Comparison of ENCODE assay signal across 9 cellular contexts in genomic region chr2:218980800-218981389, GRCh38. TPM values are rescaled to one million over a fixed set of nuclear protein-coding genes. Genes with fewer than 3 reads are reported as not detected.
DNase-seq lines count a peak whose midpoint lies in the region; ATAC-seq and TF ChIP-seq lines count a peak whose summit lies in the region.
"Had no signal": no experiment of that assay in that cellular context is flagged by ENCODE, and none has a peak within 500 bp of the region (broad histone marks: within the 10 kb centered on the region; RNA-seq: fewer than 3 reads in every experiment).

No MANE protein-coding gene starts in this region.

- H3K4me1 ChIP-seq in A673 (ENCODE audit: insufficient read depth, low read length, poor library complexity, severe bottlenecking): peaks cover 12% of the 10 kb centered on the region

- H3K4me1 Mint-ChIP-seq in T-cell: peaks cover 30 to 40% (median 35%) of the 10 kb centered on the region in 3 donors
- H3K4me1 Mint-ChIP-seq in immature natural killer cell: peaks cover 7 to 20% of the 10 kb centered on the region in 2 donors

- CTCF ChIA-PET in A673 (lab: Charles Lee): interaction anchor here (0.6 to 1.5 kb wide), 5 partner anchors 14 to 123 kb away, joined by 3 to 19 read pairs (median 8); partner anchors contain the start of gene CRYBA2
- CTCF ChIA-PET in T-cell (lab: Charles Lee): interaction anchor here (0.9 to 1.4 kb wide), 10 partner anchors 8 to 254 kb away, joined by 3 to 12 read pairs (median 4); no protein-coding TSS in a partner anchor

- peak overlapping the region in 1 of 2 donors; percentile 32 for H3K27ac Mint-ChIP-seq in T-cell
- no peak overlapping the region for H3K27ac Mint-ChIP-seq in immature natural killer cell

- ATAC-seq in T-cell (replicated peaks in 1 of 4): no peak

- H3K27me3 Mint-ChIP-seq in T-cell: peaks cover 66 to 78% of the 10 kb centered on the region in 2 donors
- H3K27me3 Mint-ChIP-seq in immature natural killer cell (ENCODE audit: low read depth in 3 of 3): peaks cover 18 to 42% (median 36%) of the 10 kb centered on the region in 3 donors

- intact Hi-C loops in A673 (cut with micrococcal nuclease; ENCODE audit: unreplicated experiment): loop anchor here (5.0 kb wide), 2 partner anchors 129 to 176 kb away; no protein-coding TSS in a partner anchor

- no peak overlapping the region for H3K4me3 ChIP-seq in A673 (ENCODE audit: low read depth, low read length, poor library complexity, severe bottlenecking)

- no peaks in the 10 kb centered on the region for H3K36me3 ChIP-seq in A673 (ENCODE audit: insufficient read depth, low read length, poor library complexity, severe bottlenecking)

- no peak for DNase-seq in A673 (ENCODE audit: low spot score)
- DNase-seq in DMS79 (lab: John Stamatoyannopoulos, UW): peak; percentile 57
- peak in 1 of 34 experiments; percentile 20 for DNase-seq in T-cell
- no peak for DNase-seq in immature natural killer cell
- no peak for DNase-seq in activated effector memory CD4-positive, alpha-beta T cell treated with anti-CD3 and anti-CD28 coated beads, Interleukin-2, amount 50 U/mL, for 16 hours
- no peak for DNase-seq in NCI-H526 treated with DMSO at 0.1 percent for 48 hours (lab: John Stamatoyannopoulos, UW)
- DNase-seq in NOMO-1 (lab: John Stamatoyannopoulos, UW; ENCODE audit: unreplicated experiment in 2 of 2): no peak
- no peak for DNase-seq in KG1 (lab: John Stamatoyannopoulos, UW)

- no peak for TF ChIP-seq CTCF in A673 (conservative IDR thresholded peaks at IDR 0.05; ENCODE audit: low read depth, low read length)

- H3K27me3 ChIP-seq in A673 (replicated peaks; ENCODE audit: insufficient read depth, low read depth, low read length, poor library complexity): peaks cover 38% of the 10 kb centered on the region

- POLR2A ChIA-PET in A673 (lab: Charles Lee; ENCODE audit: low non-redundant PET): no interaction called here
- POLR2A ChIA-PET in T-cell (lab: Charles Lee): interaction anchor here in 1 of 2 donors (1.3 kb wide), 1 partner anchor 31 kb away, joined by 7 read pairs; no protein-coding TSS in a partner anchor

- H3K9me3 ChIP-seq in A673 (ENCODE audit: low read depth, low read length, poor library complexity, severe bottlenecking): no peaks in the 10 kb centered on the region

- peak overlapping the region; percentile 75 to 83 (median 77) for H3K4me3 Mint-ChIP-seq in T-cell
- peak overlapping the region; percentile 35 to 74 (median 68) for H3K4me3 Mint-ChIP-seq in immature natural killer cell

- no peaks in the 10 kb centered on the region for H3K36me3 Mint-ChIP-seq in T-cell
- no peaks in the 10 kb centered on the region for H3K36me3 Mint-ChIP-seq in immature natural killer cell

- H3K9me3 Mint-ChIP-seq in T-cell: no peaks in the 10 kb centered on the region
- no peaks in the 10 kb centered on the region for H3K9me3 Mint-ChIP-seq in immature natural killer cell

- TSS peak; percentile 53 for BruUV-seq in A673 (replicated peaks; lab: Mats Ljungman, UMichigan)

- H3K27ac ChIP-seq in A673 (ENCODE audit: low read depth, low read length, poor library complexity, severe bottlenecking): no peak overlapping the region

RNA-seq across cellular contexts. Expression of gene FEV, which starts 4.1 kb away (rescaled TPM):
- total RNA-seq in A673 (2021) (8.0 and 12.6 TPM in 2 replicates), T-cell (not detected)
- not detected for polyA plus RNA-seq in immature natural killer cell
- total RNA-seq: left cardiac atrium had no signal

RNA-seq across cellular contexts. Expression of gene CRYBA2, which starts 12.3 kb away (rescaled TPM):
- total RNA-seq in A673 (2021): 1.1 and 1.3 TPM in 2 replicates
- total RNA-seq in T-cell: not detected
- polyA plus RNA-seq in immature natural killer cell: not detected
- total RNA-seq: left cardiac atrium had no signal

RNA-seq across cellular contexts. Expression of gene CDK5R2, which starts 21.4 kb away (rescaled TPM):
- total RNA-seq in A673 (2021): 0.37 and 0.44 TPM in 2 replicates
- total RNA-seq in T-cell: not detected
- not detected for polyA plus RNA-seq in immature natural killer cell
- total RNA-seq: left cardiac atrium had no signal
